Comparison of ENCODE assay signal across 17 cellular contexts in the genomic region with DNA sequence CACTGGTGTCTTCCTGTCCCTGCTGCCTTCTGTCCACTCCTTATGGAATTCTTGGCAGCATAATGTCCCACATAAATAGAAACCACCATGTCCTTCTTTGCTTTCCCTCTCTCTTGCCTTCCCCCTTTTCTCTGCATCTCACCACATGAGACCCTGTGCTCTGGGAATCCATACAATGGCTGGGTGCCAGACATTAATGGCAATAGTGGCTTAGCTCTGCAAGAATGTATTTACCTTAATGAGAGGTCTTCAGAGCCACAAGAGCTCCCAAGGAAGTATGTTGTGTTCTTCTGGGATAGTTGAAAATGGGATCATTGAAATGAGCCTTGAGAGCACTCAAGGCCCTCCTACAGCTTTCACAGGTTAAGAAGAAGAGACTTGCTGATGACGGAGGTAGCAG. TPM values are rescaled to one million over a fixed set of nuclear protein-coding genes. Genes with fewer than 3 reads are reported as not detected.
DNase-seq lines count a peak whose midpoint lies in the region; ATAC-seq, FAIRE-seq and TF ChIP-seq lines count a peak whose summit lies in the region.
"Had no signal": no experiment of that assay in that cellular context is flagged by ENCODE, and none has a peak within 500 bp of the region (broad histone marks: within the 10 kb centered on the region; RNA-seq: fewer than 3 reads in every experiment).

No MANE protein-coding gene starts in this region.

- no peaks in the 10 kb centered on the region for H3K79me1 ChIP-seq in IMR-90 (ENCODE audit: low read depth in 1 of 2, low read length in 2 of 2)
- no peaks in the 10 kb centered on the region; the same call in 1 of the 2 replicates for H3K79me1 ChIP-seq in H1 (ENCODE audit: low read depth, low read length)
- no peaks in the 10 kb centered on the region for H3K79me1 ChIP-seq in mesendoderm (ENCODE audit: low read length)

- H3K23me2 ChIP-seq in H1 (ENCODE audit: low read depth, low read length), result no peaks in the 10 kb centered on the region

- H4K8ac ChIP-seq in IMR-90 (ENCODE audit: low read depth in 2 of 2, low read length in 2 of 2) (no peak overlapping the region), H1 (ENCODE audit: extremely low read depth, insufficient read depth, low read length) (no peak overlapping the region), mesendoderm (ENCODE audit: low read depth, low read length) (no peak overlapping the region)

- no peak overlapping the region for H3K14ac ChIP-seq in IMR-90 (replicated peaks; ENCODE audit: low read depth, low read length)
- no peak overlapping the region for H3K14ac ChIP-seq in H1 (ENCODE audit: insufficient read length)

- FAIRE-seq in H1 (lab: Jason Lieb, UNC), result peak; percentile 13
- FAIRE-seq: GM12878, GM19239 had no signal

- no peak overlapping the region for H3K27ac ChIP-seq in IMR-90 (ENCODE audit: insufficient read depth, low read length)
- H3K27ac ChIP-seq in H1 (ENCODE audit: low read depth, low read length), result no peak overlapping the region
- no peak overlapping the region for H3K27ac ChIP-seq in mesendoderm (ENCODE audit: low read depth, low read length)
- no peak overlapping the region for H3K27ac ChIP-seq in naive thymus-derived CD4-positive, alpha-beta T cell (ENCODE audit: low read depth, low read length)
- H3K27ac ChIP-seq: GM23248 had no signal

- dilution Hi-C loops in IMR-90 (cut with HindIII; ENCODE audit: low sequenced_read_pairs, unreplicated experiment), result no loop called here

- ATAC-seq in IMR-90 (ENCODE audit: low read depth), result no peak
- no peak for ATAC-seq in naive thymus-derived CD4-positive, alpha-beta T cell
- ATAC-seq: GM12878 had no signal

- peaks cover 1% of the 10 kb centered on the region; the same call in 1 of the 2 replicates for H3K9me3 ChIP-seq in IMR-90 (ENCODE audit: control insufficient read depth, insufficient read depth, low read length)
- no peaks in the 10 kb centered on the region for H3K9me3 ChIP-seq in H1 (ENCODE audit: insufficient read depth in 2 of 2, low read depth in 1 of 2, low read length in 1 of 2)
- H3K9me3 ChIP-seq in MG63, result no peaks in the 10 kb centered on the region
- H3K9me3 ChIP-seq in naive thymus-derived CD4-positive, alpha-beta T cell (ENCODE audit: control insufficient read depth in 2 of 3, low read length in 3 of 3), result no peaks in the 10 kb centered on the region

- POLR2A ChIA-PET in IMR-90 (lab: Charles Lee; ENCODE audit: unreplicated experiment), result no interaction called here
- POLR2A ChIA-PET in H1 (lab: Charles Lee; ENCODE audit: partially characterized antibody), result no interaction called here
- POLR2A ChIA-PET in naive thymus-derived CD4-positive, alpha-beta T cell (lab: Charles Lee), result no interaction called here

- TF ChIP-seq RAD21 in IMR-90 (IDR thresholded peaks at IDR 0.05; ENCODE audit: low read length) (no peak), H1 (IDR thresholded peaks at IDR 0.05 in 1 of 2, conservative IDR thresholded peaks at IDR 0.05 in 1 of 2; ENCODE audit: low read depth in 2 of 2, low read length in 2 of 2) (no peak)

- H4K91ac ChIP-seq in IMR-90 (ENCODE audit: insufficient read depth, low read depth, low read length), result no peak overlapping the region
- no peak overlapping the region for H4K91ac ChIP-seq in H1 (replicated peaks; ENCODE audit: insufficient read length, low read length)

- intact Hi-C loops in IMR-90 (cut with micrococcal nuclease), result no loop called here
- intact Hi-C loops in naive thymus-derived CD4-positive, alpha-beta T cell (cut with micrococcal nuclease), result no loop called here

- H3K4ac ChIP-seq in IMR-90 (ENCODE audit: low read depth, low read length) (no peak overlapping the region), H1 (replicated peaks; ENCODE audit: insufficient read length, low read depth, low read length) (no peak overlapping the region), mesendoderm (ENCODE audit: low read depth, low read length) (no peak overlapping the region)

- H3K4me2 ChIP-seq in IMR-90 (ENCODE audit: low read depth, low read length), result no peak overlapping the region
- H3K4me2 ChIP-seq in H1 (ENCODE audit: insufficient read depth in 1 of 2, low read depth in 2 of 2, low read length in 2 of 2), result no peak overlapping the region
- H3K4me2 ChIP-seq in mesendoderm (ENCODE audit: low read length), result no peak overlapping the region

- H2BK20ac ChIP-seq in IMR-90 (ENCODE audit: low read depth, low read length), result no peak overlapping the region
- H2BK20ac ChIP-seq in H1 (ENCODE audit: low read length), result no peak overlapping the region

- TF ChIP-seq CTCF in IMR-90 (conservative IDR thresholded peaks at IDR 0.05; ENCODE audit: low read depth, low read length) (no peak), H1 (IDR thresholded peaks at IDR 0.05; ENCODE audit: control extremely low read depth in 1 of 3, insufficient read depth in 1 of 3, low read depth in 1 of 3, low read length in 3 of 3) (no peak)

- CTCF ChIA-PET in IMR-90 (lab: Yijun Ruan, JAX), result no interaction called here
- CTCF ChIA-PET in H1 (lab: Charles Lee; ENCODE audit: partially characterized antibody), result interaction anchor here (0.9 to 1.7 kb wide), 3 partner anchors 20 to 220 kb away, joined by 3 to 4 read pairs (median 3); no protein-coding TSS in a partner anchor
- CTCF ChIA-PET in naive thymus-derived CD4-positive, alpha-beta T cell (lab: Charles Lee), result no interaction called here

- H3K36me3 ChIP-seq in IMR-90 (ENCODE audit: control insufficient read depth, insufficient read depth, low read length) (no peaks in the 10 kb centered on the region), H1 (ENCODE audit: control insufficient read depth in 2 of 4, insufficient read depth in 4 of 4, low read length in 3 of 4) (peaks cover 0 to 5% (median 0%) of the 10 kb centered on the region in 4 experiments; a peak in 2 of 8 replicates), mesendoderm (ENCODE audit: control insufficient read depth, insufficient read depth, low read length) (no peaks in the 10 kb centered on the region), MG63 (no peaks in the 10 kb centered on the region)
- H3K36me3 ChIP-seq in naive thymus-derived CD4-positive, alpha-beta T cell (ENCODE audit: control insufficient read depth in 2 of 3, insufficient read depth in 3 of 3, low read length in 3 of 3), result no peaks in the 10 kb centered on the region

- H3K9me3 Mint-ChIP-seq in naive thymus-derived CD4-positive, alpha-beta T cell, result peaks cover 0 to 17% (median 4%) of the 10 kb centered on the region in 11 donors

- H2AFZ ChIP-seq in IMR-90 (replicated peaks; ENCODE audit: low read length, poor library complexity), result no peak overlapping the region
- H2AFZ ChIP-seq in H1 (ENCODE audit: low read length), result no peak overlapping the region
- H2AFZ ChIP-seq: GM23248 had no signal

- in situ Hi-C loops in IMR-90 (cut with MboI; ENCODE audit: low sequenced_read_pairs), result no loop called here

- H2BK15ac ChIP-seq in IMR-90 (ENCODE audit: low read depth, low read length) (no peak overlapping the region), H1 (ENCODE audit: low read length) (0 out of 2 replicates have a peak overlapping the region, but pooled peaks have one; percentile 1), mesendoderm (replicated peaks; ENCODE audit: low read depth) (no peak overlapping the region)

- H3K27me3 Mint-ChIP-seq in naive thymus-derived CD4-positive, alpha-beta T cell, result peaks cover 0 to 25% (median 4%) of the 10 kb centered on the region in 5 donors

- H4K5ac ChIP-seq in IMR-90 (ENCODE audit: low read depth, low read length), result no peak overlapping the region
- no peak overlapping the region for H4K5ac ChIP-seq in H1 (ENCODE audit: insufficient read length, low read depth, low read length)
- H4K5ac ChIP-seq in mesendoderm (ENCODE audit: low read length), result no peak overlapping the region

- H3K27me3 ChIP-seq in IMR-90 (ENCODE audit: control insufficient read depth, insufficient read depth, low read length), result no peaks in the 10 kb centered on the region
- H3K27me3 ChIP-seq in H1 (replicated peaks in 1 of 4; ENCODE audit: control insufficient read depth in 3 of 4, extremely low read depth in 1 of 4, insufficient read depth in 3 of 4, low read length in 3 of 4), result no peaks in the 10 kb centered on the region
- H3K27me3 ChIP-seq in mesendoderm (ENCODE audit: insufficient read depth, low read length, poor library complexity), result no peaks in the 10 kb centered on the region
- peaks cover 20% of the 10 kb centered on the region for H3K27me3 ChIP-seq in MG63
- H3K27me3 ChIP-seq in naive thymus-derived CD4-positive, alpha-beta T cell (ENCODE audit: control insufficient read depth in 2 of 2, insufficient read depth in 2 of 2, low read length in 2 of 2), result no peaks in the 10 kb centered on the region

- H2BK120ac ChIP-seq in IMR-90 (ENCODE audit: low read depth, low read length) (no peak overlapping the region), H1 (replicated peaks; ENCODE audit: low read depth, low read length) (no peak overlapping the region), mesendoderm (ENCODE audit: low read depth, low read length) (no peak overlapping the region)

- H2BK5ac ChIP-seq in IMR-90 (ENCODE audit: low read depth, low read length, poor library complexity, severe bottlenecking), result no peak overlapping the region
- H2BK5ac ChIP-seq in H1 (ENCODE audit: low read depth, low read length), result no peak overlapping the region
- no peak overlapping the region for H2BK5ac ChIP-seq in mesendoderm (ENCODE audit: low read length)

- no TSS peak for BruUV-seq in IMR-90 (replicated peaks; lab: Mats Ljungman, UMichigan)

- no peak overlapping the region for H3K27ac Mint-ChIP-seq in naive thymus-derived CD4-positive, alpha-beta T cell
- H3K27ac Mint-ChIP-seq: CD4-positive, alpha-beta memory T cell; HFFc6 had no signal

- H3K36me3 Mint-ChIP-seq in naive thymus-derived CD4-positive, alpha-beta T cell, result no peaks in the 10 kb centered on the region
- H3K36me3 Mint-ChIP-seq: CD4-positive, alpha-beta memory T cell had no signal

- no peak overlapping the region for H2AK5ac ChIP-seq in IMR-90 (ENCODE audit: low read depth, low read length)
- no peak overlapping the region for H2AK5ac ChIP-seq in H1 (ENCODE audit: low read depth, low read length)
- H2AK5ac ChIP-seq in mesendoderm (ENCODE audit: low read length), result no peak overlapping the region

- H3K56ac ChIP-seq in IMR-90 (ENCODE audit: extremely low read depth, insufficient read depth, low read length), result no peak overlapping the region
- no peak overlapping the region for H3K56ac ChIP-seq in H1 (replicated peaks; ENCODE audit: insufficient read length, low read depth, low read length)
- no peak overlapping the region for H3K56ac ChIP-seq in mesendoderm (ENCODE audit: low read length)

- no peak overlapping the region for H3K9ac ChIP-seq in IMR-90 (ENCODE audit: low read depth, low read length)
- no peak overlapping the region for H3K9ac ChIP-seq in H1 (replicated peaks in 1 of 4; ENCODE audit: extremely low read depth in 1 of 4, low read depth in 3 of 4, low read length in 3 of 4)
- no peak overlapping the region for H3K9ac ChIP-seq in mesendoderm (ENCODE audit: low read length)
- H3K9ac ChIP-seq: GM23248 had no signal

- H3K18ac ChIP-seq in IMR-90 (ENCODE audit: low read depth, low read length), result no peak overlapping the region
- no peak overlapping the region for H3K18ac ChIP-seq in H1 (ENCODE audit: extremely low read depth, low read length)
- no peak overlapping the region for H3K18ac ChIP-seq in mesendoderm (ENCODE audit: low read length)

- TF ChIP-seq POLR2A in IMR-90 (IDR thresholded peaks at IDR 0.05; ENCODE audit: low read depth, low read length) (no peak), H1 (IDR thresholded peaks at IDR 0.05; ENCODE audit: control extremely low read depth in 1 of 2, low read depth in 2 of 2, low read length in 2 of 2) (no peak)

- H3K79me2 ChIP-seq in H1 (ENCODE audit: control insufficient read depth in 1 of 2, insufficient read depth in 2 of 2, low read length in 2 of 2) (no peaks in the 10 kb centered on the region), mesendoderm (ENCODE audit: control insufficient read depth, insufficient read depth, low read length) (no peaks in the 10 kb centered on the region)

- H4K20me1 ChIP-seq in IMR-90 (ENCODE audit: insufficient read depth, low read length) (no peaks in the 10 kb centered on the region), H1 (replicated peaks in 1 of 2; ENCODE audit: control insufficient read depth in 1 of 2, insufficient read depth in 2 of 2, low read length in 2 of 2) (no peaks in the 10 kb centered on the region)

- TF ChIP-seq EP300 in H1 (IDR thresholded peaks at IDR 0.05; ENCODE audit: borderline replicate concordance in 1 of 2, low read depth in 2 of 2, low read length in 2 of 2), result no peak

- H3K4me1 ChIP-seq in IMR-90 (ENCODE audit: control insufficient read depth, insufficient read depth, low read length) (no peaks in the 10 kb centered on the region), H1 (replicated peaks in 1 of 4; ENCODE audit: control insufficient read depth in 3 of 4, insufficient read depth in 4 of 4, low read length in 3 of 4) (peaks cover 3 to 11% (median 7%) of the 10 kb centered on the region in 4 experiments; a peak in 6 of 7 replicates), mesendoderm (ENCODE audit: control insufficient read depth, low read depth, low read length) (peaks cover 6% of the 10 kb centered on the region)
- no peaks in the 10 kb centered on the region for H3K4me1 ChIP-seq in naive thymus-derived CD4-positive, alpha-beta T cell (ENCODE audit: control insufficient read depth in 2 of 2, insufficient read depth in 2 of 2, low read length in 2 of 2)

- H2AK9ac ChIP-seq in IMR-90 (replicated peaks; ENCODE audit: low read depth, low read length, poor library complexity), result peak overlapping the region; percentile 28

- H3K4me1 Mint-ChIP-seq in naive thymus-derived CD4-positive, alpha-beta T cell, result peaks cover 0 to 1% (median 0%) of the 10 kb centered on the region in 7 donors
- H3K4me1 Mint-ChIP-seq: CD4-positive, alpha-beta memory T cell had no signal

- DNase-seq in IMR-90, result no peak
- DNase-seq in H1 (ENCODE audit: low read depth in 1 of 2, low spot score in 2 of 2), result no peak
- peak; percentile 67 for DNase-seq in mesendoderm
- no peak for DNase-seq in MG63
- DNase-seq in naive thymus-derived CD4-positive, alpha-beta T cell, result no peak
- no peak for DNase-seq in T1000 (lab: John Stamatoyannopoulos, UW)
- DNase-seq: C1 segment of cervical spinal cord; Calu3; CD4-positive, alpha-beta memory T cell; COR-L47; DMS53; GDM1; H9; HFFc6 had no signal

- no peak overlapping the region for H3K4me3 Mint-ChIP-seq in naive thymus-derived CD4-positive, alpha-beta T cell
- H3K4me3 Mint-ChIP-seq: CD4-positive, alpha-beta memory T cell; H9; HFFc6 had no signal

- H2BK12ac ChIP-seq in H1 (ENCODE audit: low read depth, low read length), result no peak overlapping the region

- WGBS in IMR-90 (ENCODE audit: extremely low coverage in 2 of 2, insufficient read length in 1 of 2), 2 experiments, result no CpG with 5 or more reads among the region's 1 CpG
- 14% methylated on average over 1 of the region's 1 CpG; no CpG with 5 or more reads in 1 of the 2 experiments for WGBS in H1 (ENCODE audit: extremely low coverage in 1 of 2, insufficient coverage in 1 of 2, insufficient read length in 1 of 2, insufficient replicate concordance in 2 of 2, low coverage in 1 of 2, low lambda C conversion rate in 2 of 2, missing lambda C conversion rate in 1 of 2), 2 experiments
- no CpG with 5 or more reads among the region's 1 CpG for WGBS in mesendoderm (ENCODE audit: extremely low coverage, insufficient coverage, low lambda C conversion rate)

- H3K23ac ChIP-seq in IMR-90 (ENCODE audit: low read depth, low read length), result no peak overlapping the region
- H3K23ac ChIP-seq in H1 (ENCODE audit: insufficient read length), result no peak overlapping the region
- H3K23ac ChIP-seq in mesendoderm (ENCODE audit: low read length), result no peak overlapping the region

- H3K9me1 ChIP-seq in IMR-90 (ENCODE audit: insufficient read depth, low read length), result no peaks in the 10 kb centered on the region

- H3K4me3 ChIP-seq in IMR-90 (ENCODE audit: insufficient read depth, low read depth, low read length) (no peak overlapping the region), H1 (ENCODE audit: extremely low read depth in 1 of 4, insufficient read depth in 2 of 4, low read depth in 3 of 4, low read length in 4 of 4) (no peak overlapping the region), mesendoderm (ENCODE audit: low read length) (no peak overlapping the region), MG63 (no peak overlapping the region)
- H3K4me3 ChIP-seq in naive thymus-derived CD4-positive, alpha-beta T cell (ENCODE audit: low read length), result no peak overlapping the region
- H3K4me3 ChIP-seq: GM12878, GM23248 had no signal

RNA-seq across cellular contexts. Expression of a gene that starts 58.7 kb away (rescaled TPM):
- 0.18 and 0.28 TPM in 2 replicates for total RNA-seq in IMR-90 (2012; rRNA removed)
- polyA plus RNA-seq in IMR-90 (2012; rRNA removed), result 0.03 and 0.09 TPM in 2 replicates
- 0.01 and 0.02 TPM in 2 replicates for polyA plus RNA-seq in IMR-90 (2012; cell fraction: cytosol; rRNA removed)
- polyA plus RNA-seq in IMR-90 (2012; cell fraction: nucleus; rRNA removed; ENCODE audit: low replicate concordance), result 0.13 and 0.21 TPM in 2 replicates
- total RNA-seq in H1 (2021; fragmentation: NEBNext Ultra II Directional; extraction: Animal tissue kit (Norgen Biotek cat#: 25700)), result 14.6 and 16.0 TPM in 2 replicates
- polyA plus RNA-seq in H1 (2011; rRNA removed), result 3.7 and 3.9 TPM in 2 replicates
- 3.8 TPM for polyA plus RNA-seq in H1 (2011; cell fraction: cytosol; rRNA removed)
- 10.7 TPM for polyA plus RNA-seq in H1 (2011; cell fraction: nucleus; rRNA removed)
- polyA plus RNA-seq in H1 (2012, experiment 1 of 2), result 4.1 to 7.1 TPM (median 5.7 TPM) in 4 replicates
- polyA plus RNA-seq in H1 (2012, experiment 2 of 2), result 1.5 TPM
- polyA plus RNA-seq in H1 (2013, experiment 1 of 2), result 15.1 TPM
- 14.5 TPM for polyA plus RNA-seq in H1 (2013, experiment 2 of 2)
- polyA minus RNA-seq in H1 (2011; rRNA and poly(A)+ RNA removed), result 12.2 and 14.9 TPM in 2 replicates
- polyA minus RNA-seq in H1 (2011; cell fraction: cytosol; rRNA and poly(A)+ RNA removed), result 4.7 TPM
- polyA minus RNA-seq in H1 (2011; cell fraction: nucleus; rRNA and poly(A)+ RNA removed), result 35.4 TPM
- polyA plus RNA-seq in mesendoderm (2013, experiment 1 of 2), result 5.5 TPM
- polyA plus RNA-seq in mesendoderm (2013, experiment 2 of 2), result 5.8 TPM
- total RNA-seq in MG63 (2014; rRNA removed; shearing (Covaris generic); ENCODE audit: low replicate concordance), result not detected in 2 replicates
- not detected for total RNA-seq in naive thymus-derived CD4-positive, alpha-beta T cell
- polyA plus RNA-seq in naive thymus-derived CD4-positive, alpha-beta T cell, result not detected
- total RNA-seq: Calu3; CD4-positive, alpha-beta memory T cell; GM12878 had no signal
- polyA plus RNA-seq: CD4-positive, alpha-beta memory T cell had no signal

Comparison
In these comparisons a context has a peak if more than half of its experiments do, and no peak if none do; other contexts are left out.
1. RNA of a gene that starts 58.7 kb away (total RNA-seq): 14.6 to 16.0 TPM in H1; 0.18 to 0.28 TPM in IMR-90, not detected in MG63 and not detected in naive thymus-derived CD4-positive, alpha-beta T cell; every median in the first group is over 10 times any median in the second.